Comparison of ENCODE assay signal across 8 cellular contexts in genomic region chr17:81365601-81366585, GRCh38. TPM values are rescaled to one million over a fixed set of nuclear protein-coding genes. Genes with fewer than 3 reads are reported as not detected.
DNase-seq lines count a peak whose midpoint lies in the region; ATAC-seq, FAIRE-seq and TF ChIP-seq lines count a peak whose summit lies in the region.

No MANE protein-coding gene starts in this region.

- H3K79me2 ChIP-seq in ACC112 (ENCODE audit: control insufficient read depth, insufficient read depth, low read length, unreplicated experiment): no peaks in the 10 kb centered on the region

- H3K4me3 Mint-ChIP-seq in activated CD4-positive, alpha-beta memory T cell treated with anti-CD3 and anti-CD28 coated beads, Interleukin-2, amount 10 ng/mL, durations not matched to agents 7 days and 5 days: no peak overlapping the region

- H3K27me3 ChIP-seq in ACC112 (ENCODE audit: insufficient read depth, low read length): no peaks in the 10 kb centered on the region
- peaks cover 0 to 69% (median 8%) of the 10 kb centered on the region in 7 donors for H3K27me3 ChIP-seq in spleen (replicated peaks in 1 of 7)

- CTCF ChIA-PET in activated CD4-positive, alpha-beta memory T cell treated with anti-CD3 and anti-CD28 coated beads, Interleukin-2, amount 10 ng/mL, durations not matched to agents 7 days and 5 days (lab: Charles Lee): no interaction called here

- POLR2A ChIA-PET in activated CD4-positive, alpha-beta memory T cell treated with anti-CD3 and anti-CD28 coated beads, Interleukin-2, amount 10 ng/mL, durations not matched to agents 7 days and 5 days (lab: Charles Lee): no interaction called here

- H2AFZ ChIP-seq in ACC112 (ENCODE audit: low read length, unreplicated experiment): peak overlapping the region; percentile 62

- H3K4me3 ChIP-seq in ACC112 (ENCODE audit: low read depth, low read length) (no peak overlapping the region), spleen (peak overlapping the region in 1 of 8 donors; percentile 34)

- WGBS in spleen, 5 donors: 13 to 24% (median 20%) methylated on average over 21 to 30 of the region's 30 CpGs

- no peaks in the 10 kb centered on the region for H3K9me3 Mint-ChIP-seq in activated CD4-positive, alpha-beta memory T cell treated with anti-CD3 and anti-CD28 coated beads, Interleukin-2, amount 10 ng/mL, durations not matched to agents 7 days and 5 days

- H3K36me3 ChIP-seq in ACC112 (ENCODE audit: insufficient read depth, low read length): no peaks in the 10 kb centered on the region
- H3K36me3 ChIP-seq in spleen: no peaks in the 10 kb centered on the region

- intact Hi-C loops in left cardiac atrium (cut with DNase I): no loop called here
- intact Hi-C loops in spleen (cut with DNase I; ENCODE audit: low total_unique reads): no loop called here

- peaks cover 17% of the 10 kb centered on the region for H3K4me1 Mint-ChIP-seq in activated CD4-positive, alpha-beta memory T cell treated with anti-CD3 and anti-CD28 coated beads, Interleukin-2, amount 10 ng/mL, durations not matched to agents 7 days and 5 days

- H3K27me3 Mint-ChIP-seq in activated CD4-positive, alpha-beta memory T cell treated with anti-CD3 and anti-CD28 coated beads, Interleukin-2, amount 10 ng/mL, durations not matched to agents 7 days and 5 days: peaks cover 40% of the 10 kb centered on the region

- H3K4me1 ChIP-seq in ACC112 (ENCODE audit: control insufficient read depth, insufficient read depth, low read length, unreplicated experiment) (no peaks in the 10 kb centered on the region), spleen (peaks cover 13 to 39% (median 22%) of the 10 kb centered on the region in 6 donors)

- TF ChIP-seq POLR2A in spleen (IDR thresholded peaks at IDR 0.05) (no peak), erythroblast (IDR thresholded peaks at IDR 0.05; ENCODE audit: low read length) (no peak)

- peak; percentile 53 to 88 for ATAC-seq in left cardiac atrium

- no peak; the same call in 1 of the 2 replicates for TF ChIP-seq RAD21 in Ishikawa (IDR thresholded peaks at IDR 0.05; ENCODE audit: low read depth)

- no peak for FAIRE-seq in GM19239 (lab: Jason Lieb, UNC)

- H3K27ac ChIP-seq in ACC112 (ENCODE audit: low read depth, low read length) (no peak overlapping the region), spleen (peak overlapping the region in 4 of 8 donors; percentile 1 to 58 (median 36))

- TF ChIP-seq EP300 in Ishikawa (IDR thresholded peaks at IDR 0.05; ENCODE audit: borderline replicate concordance): peak; percentile 61; the same call in 1 of the 2 replicates

- no peaks in the 10 kb centered on the region for H3K36me3 Mint-ChIP-seq in activated CD4-positive, alpha-beta memory T cell treated with anti-CD3 and anti-CD28 coated beads, Interleukin-2, amount 10 ng/mL, durations not matched to agents 7 days and 5 days (ENCODE audit: low read depth)

- H3K9me3 ChIP-seq in spleen: no peaks in the 10 kb centered on the region

- DNase-seq in activated CD4-positive, alpha-beta memory T cell treated with anti-CD3 and anti-CD28 coated beads, Interleukin-2, amount 10 ng/mL, durations not matched to agents 7 days and 5 days: peak; percentile 31
- DNase-seq in left cardiac atrium: no peak
- DNase-seq in spleen: peak; percentile 77
- DNase-seq in erythroblast (lab: John Stamatoyannopoulos, UW): no peak
- no peak for DNase-seq in GM19239 (ENCODE audit: insufficient read length, low spot score)
- no peak for DNase-seq in NCI-H1694 (lab: John Stamatoyannopoulos, UW)

- no peak for TF ChIP-seq CTCF in spleen (IDR thresholded peaks at IDR 0.05 in 8 of 11, conservative IDR thresholded peaks at IDR 0.05 in 3 of 11)

- H3K27ac Mint-ChIP-seq in activated CD4-positive, alpha-beta memory T cell treated with anti-CD3 and anti-CD28 coated beads, Interleukin-2, amount 10 ng/mL, durations not matched to agents 7 days and 5 days: peak overlapping the region; percentile 38

TF ChIP-seq in Ishikawa, 13 proteins besides CTCF, POLR2A, EP300 and RAD21:
- TF ChIP-seq ZBTB7A (IDR thresholded peaks at IDR 0.05; ENCODE audit: low read depth) (no peak), CEBPB (IDR thresholded peaks at IDR 0.05) (peak; percentile 12; the same call in 1 of the 2 replicates), TEAD4 (IDR thresholded peaks at IDR 0.05) (peak; percentile 86), USF1 (IDR thresholded peaks at IDR 0.05) (peak; percentile 26), TCF12 (IDR thresholded peaks at IDR 0.05; ENCODE audit: low read depth) (peak; percentile 93), REST (IDR thresholded peaks at IDR 0.05; ENCODE audit: low read depth) (no peak), NFIC (IDR thresholded peaks at IDR 0.05) (peak; percentile 98), MAX (IDR thresholded peaks at IDR 0.05) (peak; percentile 61)

RNA-seq across cellular contexts. Expression of gene BAHCC1, which starts 29.4 kb away (rescaled TPM):
- total RNA-seq in activated CD4-positive, alpha-beta memory T cell treated with anti-CD3 and anti-CD28 coated beads, Interleukin-2, amount 10 ng/mL, durations not matched to agents 7 days and 5 days: under 1 TPM; 0.15 to 0.18 TPM
- total RNA-seq in left cardiac atrium: 1 to 10 TPM; 8.3 to 9.9 TPM
- total RNA-seq in spleen: 10 to 100 TPM in 6 of 7 donors, 1 to 10 TPM in 1; 8.7 to 20.3 (median 14.9) TPM
- polyA plus RNA-seq in spleen: 10 to 100 TPM in 1 of 3 donors, 1 to 10 TPM in 2; 1.7 to 10.2 (median 2.0) TPM

Comparison
In these comparisons a context has a peak if more than half of its experiments do, and no peak if none do; other contexts are left out.
1. DNase-seq: peak in activated CD4-positive, alpha-beta memory T cell treated with anti-CD3 and anti-CD28 coated beads, Interleukin-2, amount 10 ng/mL, durations not matched to agents 7 days and 5 days (single experiment) and spleen (single experiment); none in left cardiac atrium (single experiment), erythroblast (0 of 2), GM19239 (single experiment) and NCI-H1694 (single experiment).
2. RNA of gene BAHCC1, which starts 29.4 kb away (total RNA-seq): 8.7 to 20.3 TPM in spleen and 8.3 to 9.9 TPM in left cardiac atrium; 0.15 to 0.18 TPM in activated CD4-positive, alpha-beta memory T cell treated with anti-CD3 and anti-CD28 coated beads, Interleukin-2, amount 10 ng/mL, durations not matched to agents 7 days and 5 days; every median in the first group is over 4 times any median in the second.